10 cellular contexts compared by ENCODE assay signal in the genomic region with DNA sequence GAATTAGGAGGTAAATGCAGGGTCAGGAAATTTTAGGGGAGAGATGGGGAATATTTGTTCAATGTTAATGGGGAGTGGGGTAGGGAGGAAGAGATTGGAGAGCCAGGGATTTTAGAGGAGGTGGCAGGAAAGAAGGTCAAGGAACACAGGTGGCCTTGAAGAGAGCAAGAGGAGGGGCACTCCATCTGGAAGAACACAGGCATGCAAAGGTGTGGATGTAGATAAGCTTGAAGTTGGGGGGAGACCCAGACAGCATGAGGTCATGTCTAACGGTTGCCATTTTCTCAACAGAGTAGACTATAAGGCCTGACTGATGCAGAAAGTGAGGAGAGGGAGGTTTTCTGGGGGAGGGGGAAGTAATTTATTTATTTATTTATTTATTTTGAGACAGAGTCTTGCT.
"Had no signal": no experiment of that assay in that cellular context is flagged by ENCODE, and none has a peak within 500 bp of the region (broad histone marks: within the 10 kb centered on the region; RNA-seq: fewer than 3 reads in every experiment).

No MANE protein-coding gene starts in this region.

- H3K36me3 Mint-ChIP-seq: IgD-negative memory B cell had no signal

- H3K4me1 Mint-ChIP-seq: IgD-negative memory B cell had no signal

- H3K9me3 Mint-ChIP-seq: HFFc6 had no signal

- H3K27ac Mint-ChIP-seq: HFFc6, IgD-negative memory B cell had no signal

- H3K27me3 Mint-ChIP-seq: IgD-negative memory B cell had no signal

- H3K27ac ChIP-seq: GM23248, HL-60 had no signal

- ATAC-seq: HCT116, HepG2 had no signal

- H3K9me3 ChIP-seq: HAP-1 had no signal

- H3K4me3 Mint-ChIP-seq: HFFc6, IgD-negative memory B cell had no signal

- DNase-seq: GM23248, GOT3, H7, HFFc6, KG1 had no signal
